In genomic region chr13:32587014-32587773, GRCh38 we compare ENCODE assay signal across 8 cellular contexts. TPM values are rescaled to one million over a fixed set of nuclear protein-coding genes. Genes with fewer than 3 reads are reported as not detected.
DNase-seq lines count a peak whose midpoint lies in the region; ATAC-seq and TF ChIP-seq lines count a peak whose summit lies in the region.

No MANE protein-coding gene starts in this region.

- H3K9me3 ChIP-seq in OCI-LY3 (ENCODE audit: insufficient read depth, low read length) (no peaks in the 10 kb centered on the region), fibroblast of lung (ENCODE audit: control insufficient read depth, insufficient read depth, low read depth, low read length) (no peaks in the 10 kb centered on the region)
- H3K9me3 ChIP-seq in naive thymus-derived CD4-positive, alpha-beta T cell (ENCODE audit: control insufficient read depth in 2 of 3, low read length in 3 of 3): no peaks in the 10 kb centered on the region

- H3K79me2 ChIP-seq in OCI-LY3 (ENCODE audit: low read length): peaks cover 53% of the 10 kb centered on the region
- peaks cover 47% of the 10 kb centered on the region for H3K79me2 ChIP-seq in fibroblast of lung (ENCODE audit: control insufficient read depth, insufficient read depth, low read length)

- CTCF ChIA-PET in naive thymus-derived CD4-positive, alpha-beta T cell (lab: Charles Lee): interaction anchor here (0.5 to 2.4 kb wide), 9 partner anchors 50 to 81 kb away, joined by 3 to 14 read pairs (median 5); no protein-coding TSS in a partner anchor

- H3K4me2 ChIP-seq in OCI-LY3 (ENCODE audit: low read length) (peak overlapping the region; percentile 86), fibroblast of lung (ENCODE audit: extremely low read depth, insufficient read depth, low read length) (peak overlapping the region; percentile 97)

- peak overlapping the region; percentile 91 to 97 for H3K4me3 Mint-ChIP-seq in activated T-cell treated with anti-CD3 and anti-CD28 coated beads, Interleukin-2, amount 50 U/mL, for 72 hours
- peak overlapping the region; percentile 90 to 99 (median 97) for H3K4me3 Mint-ChIP-seq in naive thymus-derived CD4-positive, alpha-beta T cell

- H3K4me3 ChIP-seq in OCI-LY3 (ENCODE audit: low read length): peak overlapping the region; percentile 90
- H3K4me3 ChIP-seq in fibroblast of lung (replicated peaks in 1 of 4; ENCODE audit: control extremely low read depth in 1 of 4, insufficient read depth in 1 of 4, low read depth in 3 of 4, low read length in 4 of 4): peak overlapping the region; percentile 68 to 96 (median 82)
- peak overlapping the region; percentile 89 for H3K4me3 ChIP-seq in naive thymus-derived CD4-positive, alpha-beta T cell (ENCODE audit: low read length)

- H3K9me3 Mint-ChIP-seq in activated T-cell treated with anti-CD3 and anti-CD28 coated beads, Interleukin-2, amount 50 U/mL, for 72 hours: no peaks in the 10 kb centered on the region
- peaks cover 0 to 2% (median 0%) of the 10 kb centered on the region in 11 donors for H3K9me3 Mint-ChIP-seq in naive thymus-derived CD4-positive, alpha-beta T cell

- intact Hi-C loops in naive thymus-derived CD4-positive, alpha-beta T cell (cut with micrococcal nuclease): loop anchor here (2.0 to 10.0 kb wide), 8 partner anchors 150 to 1382 kb away; partner anchors contain the start of genes FRY (in 1 of the 2), KL (in 1 of the 2) and RFC3 (in 1 of the 2)

- no peak for TF ChIP-seq CTCF in OCI-LY3 (IDR thresholded peaks at IDR 0.05; ENCODE audit: low read depth, low read length)
- TF ChIP-seq CTCF in fibroblast of lung (conservative IDR thresholded peaks at IDR 0.05 in 1 of 2, IDR thresholded peaks at IDR 0.05 in 1 of 2; ENCODE audit: low read depth in 1 of 2, low read length in 2 of 2): no peak

- H4K20me1 ChIP-seq in OCI-LY3 (ENCODE audit: insufficient read depth, low read length): peaks cover 39% of the 10 kb centered on the region
- no peaks in the 10 kb centered on the region for H4K20me1 ChIP-seq in fibroblast of lung (ENCODE audit: control insufficient read depth, extremely low read depth, insufficient read depth, low read length)

- H3K4me1 Mint-ChIP-seq in activated T-cell treated with anti-CD3 and anti-CD28 coated beads, Interleukin-2, amount 50 U/mL, for 72 hours (ENCODE audit: low read depth): peaks cover 54% of the 10 kb centered on the region
- peaks cover 37 to 58% (median 52%) of the 10 kb centered on the region in 7 donors for H3K4me1 Mint-ChIP-seq in naive thymus-derived CD4-positive, alpha-beta T cell

- H3K9ac ChIP-seq in OCI-LY3 (ENCODE audit: low read length): peak overlapping the region; percentile 77
- H3K9ac ChIP-seq in fibroblast of lung (ENCODE audit: insufficient read depth, low read length): peak overlapping the region; percentile 73

- H3K27ac ChIP-seq in OCI-LY3 (ENCODE audit: low read length) (peak overlapping the region; percentile 57), fibroblast of lung (ENCODE audit: insufficient read depth, low read length) (peak overlapping the region; percentile 82)
- peak overlapping the region; percentile 69 for H3K27ac ChIP-seq in naive thymus-derived CD4-positive, alpha-beta T cell (ENCODE audit: low read depth, low read length)

- no peaks in the 10 kb centered on the region for H3K36me3 ChIP-seq in OCI-LY3 (replicated peaks; ENCODE audit: low read depth, low read length)
- H3K36me3 ChIP-seq in fibroblast of lung (ENCODE audit: control insufficient read depth, insufficient read depth, low read length): no peaks in the 10 kb centered on the region
- no peaks in the 10 kb centered on the region for H3K36me3 ChIP-seq in naive thymus-derived CD4-positive, alpha-beta T cell (ENCODE audit: control insufficient read depth in 2 of 3, insufficient read depth in 3 of 3, low read length in 3 of 3)

- H2AFZ ChIP-seq in OCI-LY3 (ENCODE audit: low read depth, low read length) (peak overlapping the region; percentile 48; the same call in 1 of the 2 replicates), fibroblast of lung (ENCODE audit: low read length) (peak overlapping the region; percentile 73)

- peaks cover 2% of the 10 kb centered on the region in 2 donors for H3K36me3 Mint-ChIP-seq in activated T-cell treated with anti-CD3 and anti-CD28 coated beads, Interleukin-2, amount 50 U/mL, for 72 hours (ENCODE audit: insufficient read depth in 2 of 2)
- no peaks in the 10 kb centered on the region for H3K36me3 Mint-ChIP-seq in naive thymus-derived CD4-positive, alpha-beta T cell

- peak overlapping the region; percentile 88 for H3K27ac Mint-ChIP-seq in activated T-cell treated with anti-CD3 and anti-CD28 coated beads, Interleukin-2, amount 50 U/mL, for 72 hours
- peak overlapping the region; percentile 95 to 98 (median 96) for H3K27ac Mint-ChIP-seq in naive thymus-derived CD4-positive, alpha-beta T cell

- DNase-seq in Ammon's horn (ENCODE audit: low spot score) (peak; percentile 76), fibroblast of lung (ENCODE audit: low read depth in 2 of 2) (peak; percentile 71)
- peak; percentile 59 to 62 for DNase-seq in activated T-cell treated with anti-CD3 and anti-CD28 coated beads, Interleukin-2, amount 50 U/mL, for 72 hours
- peak; percentile 26 to 70 (median 44) for DNase-seq in naive thymus-derived CD4-positive, alpha-beta T cell
- DNase-seq in stimulated activated naive CD4-positive, alpha-beta T cell (lab: John Stamatoyannopoulos, UW): peak; percentile 33 to 63 (median 49)

- POLR2A ChIA-PET in naive thymus-derived CD4-positive, alpha-beta T cell (lab: Charles Lee): interaction anchor here (0.7 to 1.8 kb wide), 13 partner anchors 10 to 1173 kb away, joined by 3 to 6 read pairs (median 4); partner anchors contain the start of genes BRCA2, N4BP2L2 and ZAR1L

- H3K4me1 ChIP-seq in OCI-LY3 (ENCODE audit: low read length): peaks cover 22% of the 10 kb centered on the region
- peaks cover 9% of the 10 kb centered on the region for H3K4me1 ChIP-seq in fibroblast of lung (ENCODE audit: control insufficient read depth, extremely low read depth, insufficient read depth, low read length)
- peaks cover 13 to 15% of the 10 kb centered on the region in 2 donors for H3K4me1 ChIP-seq in naive thymus-derived CD4-positive, alpha-beta T cell (ENCODE audit: control insufficient read depth in 2 of 2, insufficient read depth in 2 of 2, low read length in 2 of 2)

- peaks cover 5% of the 10 kb centered on the region; the same call in 1 of the 2 replicates for H3K27me3 ChIP-seq in OCI-LY3 (ENCODE audit: low read depth, low read length)
- H3K27me3 ChIP-seq in fibroblast of lung (ENCODE audit: control insufficient read depth, insufficient read depth, low read length): no peaks in the 10 kb centered on the region
- H3K27me3 ChIP-seq in naive thymus-derived CD4-positive, alpha-beta T cell (ENCODE audit: control insufficient read depth in 2 of 2, insufficient read depth in 2 of 2, low read length in 2 of 2): no peaks in the 10 kb centered on the region

- ATAC-seq in GM19023 (IDR thresholded peaks at IDR 0.05; ENCODE audit: unreplicated experiment) (peak; percentile 39), HG03280 (IDR thresholded peaks at IDR 0.05; ENCODE audit: unreplicated experiment) (peak; percentile 31)
- peak; percentile 35 to 42 for ATAC-seq in activated T-cell treated with anti-CD3 and anti-CD28 coated beads, Interleukin-2, amount 50 U/mL, for 72 hours (replicated peaks in 1 of 2)
- peak; percentile 9 for ATAC-seq in naive thymus-derived CD4-positive, alpha-beta T cell

- no peaks in the 10 kb centered on the region for H3K27me3 Mint-ChIP-seq in activated T-cell treated with anti-CD3 and anti-CD28 coated beads, Interleukin-2, amount 50 U/mL, for 72 hours (ENCODE audit: low read depth)
- peaks cover 0 to 20% (median 0%) of the 10 kb centered on the region in 5 donors for H3K27me3 Mint-ChIP-seq in naive thymus-derived CD4-positive, alpha-beta T cell

RNA-seq across cellular contexts. Expression of gene PDS5B, which starts 0.9 kb away (rescaled TPM):
- 10 to 100 TPM; 52.9 to 53.1 TPM for total RNA-seq in activated T-cell treated with anti-CD3 and anti-CD28 coated beads, Interleukin-2, amount 50 U/mL, for 72 hours
- total RNA-seq in fibroblast of lung: 23.6 and 25.6 TPM in 2 replicates
- 18.5 and 18.6 TPM in 2 replicates for polyA plus RNA-seq in fibroblast of lung
- 13.6 and 14.1 TPM in 2 replicates for polyA plus RNA-seq in fibroblast of lung (2012)
- polyA minus RNA-seq in fibroblast of lung (ENCODE audit: low replicate concordance): 3.4 and 3.7 TPM in 2 replicates
- total RNA-seq in naive thymus-derived CD4-positive, alpha-beta T cell: 10 to 100 TPM; 43.3 to 68.0 (median 52.1) TPM
- polyA plus RNA-seq in naive thymus-derived CD4-positive, alpha-beta T cell: 10 to 100 TPM; 36.0 to 37.2 TPM

RNA-seq across cellular contexts. Expression of gene N4BP2L2, which starts 48.6 kb away (rescaled TPM):
- total RNA-seq in activated T-cell treated with anti-CD3 and anti-CD28 coated beads, Interleukin-2, amount 50 U/mL, for 72 hours: 100 to 1,000 TPM; 136 to 151 TPM
- 106 and 139 TPM in 2 replicates for total RNA-seq in fibroblast of lung
- 40.7 and 62.4 TPM in 2 replicates for polyA plus RNA-seq in fibroblast of lung
- polyA plus RNA-seq in fibroblast of lung (2012): 27.1 and 47.1 TPM in 2 replicates
- 4.4 and 10.0 TPM in 2 replicates for polyA minus RNA-seq in fibroblast of lung (ENCODE audit: low replicate concordance)
- total RNA-seq in naive thymus-derived CD4-positive, alpha-beta T cell: 100 to 1,000 TPM; 136 to 358 (median 226) TPM
- 100 to 1,000 TPM; 129 to 204 TPM for polyA plus RNA-seq in naive thymus-derived CD4-positive, alpha-beta T cell

Comparison
In these comparisons a context has a peak if more than half of its experiments do, and no peak if none do; other contexts are left out.
1. Peak in every context shown above with its lines: DNase-seq, ATAC-seq, H3K4me3 ChIP-seq and H3K27ac ChIP-seq.